ENCODE assay signal across 1 cellular context in the genomic region with DNA sequence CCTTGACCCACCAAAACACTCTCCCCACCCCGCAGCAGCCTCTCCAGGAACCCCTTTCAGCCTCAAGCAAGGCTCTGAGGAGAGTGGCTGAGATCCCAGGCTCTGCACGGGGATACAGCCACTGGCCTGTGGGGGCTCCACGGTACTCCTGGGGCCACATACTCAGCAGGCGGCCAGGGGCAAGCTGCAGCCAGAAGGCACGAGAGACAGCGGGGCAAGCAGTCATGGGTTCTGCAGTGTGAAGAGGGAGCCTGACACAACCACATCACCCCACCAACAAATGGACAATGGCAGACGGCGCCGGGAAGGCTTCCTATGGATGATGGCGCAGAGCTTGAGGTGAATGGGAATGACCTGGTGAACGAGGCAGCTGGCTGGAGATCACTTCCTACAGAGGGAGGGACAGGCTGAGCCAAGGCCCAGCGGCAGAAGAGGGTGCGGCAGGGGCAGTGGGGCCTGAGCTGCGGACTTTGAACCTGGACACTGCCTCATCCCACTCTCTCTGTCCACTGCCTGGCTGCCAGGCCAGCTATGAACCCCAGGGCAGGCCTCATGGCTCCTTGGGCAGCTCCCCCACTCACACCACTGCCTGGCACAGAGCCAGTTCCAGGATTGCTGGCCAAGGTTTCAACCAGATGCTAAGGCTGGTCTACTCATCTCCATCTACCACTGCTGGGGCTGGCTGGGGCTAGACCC.
A peak's percentile ranks its signal among the peaks of the same experiment; 100 is the strongest.
TF ChIP-seq lines count a peak whose summit lies in the region.

No MANE protein-coding gene starts in this region.

TF ChIP-seq in HepG2, 621 proteins besides CTCF, POLR2A, EP300 and RAD21 (continued from another document and continues in another):
- TF ChIP-seq, protein P1, sequence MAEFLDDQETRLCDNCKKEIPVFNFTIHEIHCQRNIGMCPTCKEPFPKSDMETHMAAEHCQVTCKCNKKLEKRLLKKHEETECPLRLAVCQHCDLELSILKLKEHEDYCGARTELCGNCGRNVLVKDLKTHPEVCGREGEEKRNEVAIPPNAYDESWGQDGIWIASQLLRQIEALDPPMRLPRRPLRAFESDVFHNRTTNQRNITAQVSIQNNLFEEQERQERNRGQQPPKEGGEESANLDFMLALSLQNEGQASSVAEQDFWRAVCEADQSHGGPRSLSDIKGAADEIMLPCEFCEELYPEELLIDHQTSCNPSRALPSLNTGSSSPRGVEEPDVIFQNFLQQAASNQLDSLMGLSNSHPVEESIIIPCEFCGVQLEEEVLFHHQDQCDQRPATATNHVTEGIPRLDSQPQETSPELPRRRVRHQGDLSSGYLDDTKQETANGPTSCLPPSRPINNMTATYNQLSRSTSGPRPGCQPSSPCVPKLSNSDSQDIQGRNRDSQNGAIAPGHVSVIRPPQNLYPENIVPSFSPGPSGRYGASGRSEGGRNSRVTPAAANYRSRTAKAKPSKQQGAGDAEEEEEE (CRISPR knock-in tag; IDR thresholded peaks at IDR 0.05; ENCODE audit: borderline replicate concordance), result no peak; the same call in 1 of the 2 replicates
- TF ChIP-seq AGO2 (optimal IDR thresholded peaks at IDR 0.05; ENCODE audit: low read depth, low read length) (peak; percentile 82), ZSCAN22 (CRISPR knock-in tag; IDR thresholded peaks at IDR 0.05) (no peak), ZNF674 (CRISPR knock-in tag; IDR thresholded peaks at IDR 0.05; ENCODE audit: low read depth) (no peak), ZBTB7A (CRISPR knock-in tag; IDR thresholded peaks at IDR 0.05) (peak; percentile 77; the same call in 1 of the 2 replicates), NFIC (IDR thresholded peaks at IDR 0.05; ENCODE audit: low read length) (no peak; the same call in 1 of the 2 replicates), STAG1 (CRISPR knock-in tag; IDR thresholded peaks at IDR 0.05) (peak; percentile 40), ZNF790 (CRISPR knock-in tag; IDR thresholded peaks at IDR 0.05; ENCODE audit: borderline replicate concordance) (no peak), ELF1 (CRISPR knock-in tag; IDR thresholded peaks at IDR 0.05) (peak; percentile 70), SAP130 (CRISPR knock-in tag; IDR thresholded peaks at IDR 0.05; ENCODE audit: low read depth) (peak; percentile 94), SUZ12 (IDR thresholded peaks at IDR 0.05; ENCODE audit: low read depth, low read length) (no peak), ZNF615 (CRISPR knock-in tag; IDR thresholded peaks at IDR 0.05; ENCODE audit: borderline replicate concordance) (no peak)
- TF ChIP-seq, protein P2, sequence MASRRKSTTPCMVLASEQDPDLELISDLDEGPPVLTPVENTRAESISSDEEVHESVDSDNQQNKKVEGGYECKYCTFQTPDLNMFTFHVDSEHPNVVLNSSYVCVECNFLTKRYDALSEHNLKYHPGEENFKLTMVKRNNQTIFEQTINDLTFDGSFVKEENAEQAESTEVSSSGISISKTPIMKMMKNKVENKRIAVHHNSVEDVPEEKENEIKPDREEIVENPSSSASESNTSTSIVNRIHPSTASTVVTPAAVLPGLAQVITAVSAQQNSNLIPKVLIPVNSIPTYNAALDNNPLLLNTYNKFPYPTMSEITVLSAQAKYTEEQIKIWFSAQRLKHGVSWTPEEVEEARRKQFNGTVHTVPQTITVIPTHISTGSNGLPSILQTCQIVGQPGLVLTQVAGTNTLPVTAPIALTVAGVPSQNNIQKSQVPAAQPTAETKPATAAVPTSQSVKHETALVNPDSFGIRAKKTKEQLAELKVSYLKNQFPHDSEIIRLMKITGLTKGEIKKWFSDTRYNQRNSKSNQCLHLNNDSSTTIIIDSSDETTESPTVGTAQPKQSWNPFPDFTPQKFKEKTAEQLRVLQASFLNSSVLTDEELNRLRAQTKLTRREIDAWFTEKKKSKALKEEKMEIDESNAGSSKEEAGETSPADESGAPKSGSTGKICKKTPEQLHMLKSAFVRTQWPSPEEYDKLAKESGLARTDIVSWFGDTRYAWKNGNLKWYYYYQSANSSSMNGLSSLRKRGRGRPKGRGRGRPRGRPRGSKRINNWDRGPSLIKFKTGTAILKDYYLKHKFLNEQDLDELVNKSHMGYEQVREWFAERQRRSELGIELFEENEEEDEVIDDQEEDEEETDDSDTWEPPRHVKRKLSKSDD (CRISPR knock-in tag; IDR thresholded peaks at IDR 0.05; ENCODE audit: low read depth), result peak; percentile 62
- TF ChIP-seq, protein P3, sequence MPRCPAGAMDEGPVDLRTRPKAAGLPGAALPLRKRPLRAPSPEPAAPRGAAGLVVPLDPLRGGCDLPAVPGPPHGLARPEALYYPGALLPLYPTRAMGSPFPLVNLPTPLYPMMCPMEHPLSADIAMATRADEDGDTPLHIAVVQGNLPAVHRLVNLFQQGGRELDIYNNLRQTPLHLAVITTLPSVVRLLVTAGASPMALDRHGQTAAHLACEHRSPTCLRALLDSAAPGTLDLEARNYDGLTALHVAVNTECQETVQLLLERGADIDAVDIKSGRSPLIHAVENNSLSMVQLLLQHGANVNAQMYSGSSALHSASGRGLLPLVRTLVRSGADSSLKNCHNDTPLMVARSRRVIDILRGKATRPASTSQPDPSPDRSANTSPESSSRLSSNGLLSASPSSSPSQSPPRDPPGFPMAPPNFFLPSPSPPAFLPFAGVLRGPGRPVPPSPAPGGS (CRISPR knock-in tag; IDR thresholded peaks at IDR 0.05), result peak; percentile 72; the same call in 1 of the 2 replicates
- TF ChIP-seq, protein P4, sequence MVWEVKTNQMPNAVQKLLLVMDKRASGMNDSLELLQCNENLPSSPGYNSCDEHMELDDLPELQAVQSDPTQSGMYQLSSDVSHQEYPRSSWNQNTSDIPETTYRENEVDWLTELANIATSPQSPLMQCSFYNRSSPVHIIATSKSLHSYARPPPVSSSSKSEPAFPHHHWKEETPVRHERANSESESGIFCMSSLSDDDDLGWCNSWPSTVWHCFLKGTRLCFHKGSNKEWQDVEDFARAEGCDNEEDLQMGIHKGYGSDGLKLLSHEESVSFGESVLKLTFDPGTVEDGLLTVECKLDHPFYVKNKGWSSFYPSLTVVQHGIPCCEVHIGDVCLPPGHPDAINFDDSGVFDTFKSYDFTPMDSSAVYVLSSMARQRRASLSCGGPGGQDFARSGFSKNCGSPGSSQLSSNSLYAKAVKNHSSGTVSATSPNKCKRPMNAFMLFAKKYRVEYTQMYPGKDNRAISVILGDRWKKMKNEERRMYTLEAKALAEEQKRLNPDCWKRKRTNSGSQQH (CRISPR knock-in tag; IDR thresholded peaks at IDR 0.05; ENCODE audit: low read depth), result peak; percentile 92; the same call in 1 of the 2 replicates
- TF ChIP-seq, protein P5, sequence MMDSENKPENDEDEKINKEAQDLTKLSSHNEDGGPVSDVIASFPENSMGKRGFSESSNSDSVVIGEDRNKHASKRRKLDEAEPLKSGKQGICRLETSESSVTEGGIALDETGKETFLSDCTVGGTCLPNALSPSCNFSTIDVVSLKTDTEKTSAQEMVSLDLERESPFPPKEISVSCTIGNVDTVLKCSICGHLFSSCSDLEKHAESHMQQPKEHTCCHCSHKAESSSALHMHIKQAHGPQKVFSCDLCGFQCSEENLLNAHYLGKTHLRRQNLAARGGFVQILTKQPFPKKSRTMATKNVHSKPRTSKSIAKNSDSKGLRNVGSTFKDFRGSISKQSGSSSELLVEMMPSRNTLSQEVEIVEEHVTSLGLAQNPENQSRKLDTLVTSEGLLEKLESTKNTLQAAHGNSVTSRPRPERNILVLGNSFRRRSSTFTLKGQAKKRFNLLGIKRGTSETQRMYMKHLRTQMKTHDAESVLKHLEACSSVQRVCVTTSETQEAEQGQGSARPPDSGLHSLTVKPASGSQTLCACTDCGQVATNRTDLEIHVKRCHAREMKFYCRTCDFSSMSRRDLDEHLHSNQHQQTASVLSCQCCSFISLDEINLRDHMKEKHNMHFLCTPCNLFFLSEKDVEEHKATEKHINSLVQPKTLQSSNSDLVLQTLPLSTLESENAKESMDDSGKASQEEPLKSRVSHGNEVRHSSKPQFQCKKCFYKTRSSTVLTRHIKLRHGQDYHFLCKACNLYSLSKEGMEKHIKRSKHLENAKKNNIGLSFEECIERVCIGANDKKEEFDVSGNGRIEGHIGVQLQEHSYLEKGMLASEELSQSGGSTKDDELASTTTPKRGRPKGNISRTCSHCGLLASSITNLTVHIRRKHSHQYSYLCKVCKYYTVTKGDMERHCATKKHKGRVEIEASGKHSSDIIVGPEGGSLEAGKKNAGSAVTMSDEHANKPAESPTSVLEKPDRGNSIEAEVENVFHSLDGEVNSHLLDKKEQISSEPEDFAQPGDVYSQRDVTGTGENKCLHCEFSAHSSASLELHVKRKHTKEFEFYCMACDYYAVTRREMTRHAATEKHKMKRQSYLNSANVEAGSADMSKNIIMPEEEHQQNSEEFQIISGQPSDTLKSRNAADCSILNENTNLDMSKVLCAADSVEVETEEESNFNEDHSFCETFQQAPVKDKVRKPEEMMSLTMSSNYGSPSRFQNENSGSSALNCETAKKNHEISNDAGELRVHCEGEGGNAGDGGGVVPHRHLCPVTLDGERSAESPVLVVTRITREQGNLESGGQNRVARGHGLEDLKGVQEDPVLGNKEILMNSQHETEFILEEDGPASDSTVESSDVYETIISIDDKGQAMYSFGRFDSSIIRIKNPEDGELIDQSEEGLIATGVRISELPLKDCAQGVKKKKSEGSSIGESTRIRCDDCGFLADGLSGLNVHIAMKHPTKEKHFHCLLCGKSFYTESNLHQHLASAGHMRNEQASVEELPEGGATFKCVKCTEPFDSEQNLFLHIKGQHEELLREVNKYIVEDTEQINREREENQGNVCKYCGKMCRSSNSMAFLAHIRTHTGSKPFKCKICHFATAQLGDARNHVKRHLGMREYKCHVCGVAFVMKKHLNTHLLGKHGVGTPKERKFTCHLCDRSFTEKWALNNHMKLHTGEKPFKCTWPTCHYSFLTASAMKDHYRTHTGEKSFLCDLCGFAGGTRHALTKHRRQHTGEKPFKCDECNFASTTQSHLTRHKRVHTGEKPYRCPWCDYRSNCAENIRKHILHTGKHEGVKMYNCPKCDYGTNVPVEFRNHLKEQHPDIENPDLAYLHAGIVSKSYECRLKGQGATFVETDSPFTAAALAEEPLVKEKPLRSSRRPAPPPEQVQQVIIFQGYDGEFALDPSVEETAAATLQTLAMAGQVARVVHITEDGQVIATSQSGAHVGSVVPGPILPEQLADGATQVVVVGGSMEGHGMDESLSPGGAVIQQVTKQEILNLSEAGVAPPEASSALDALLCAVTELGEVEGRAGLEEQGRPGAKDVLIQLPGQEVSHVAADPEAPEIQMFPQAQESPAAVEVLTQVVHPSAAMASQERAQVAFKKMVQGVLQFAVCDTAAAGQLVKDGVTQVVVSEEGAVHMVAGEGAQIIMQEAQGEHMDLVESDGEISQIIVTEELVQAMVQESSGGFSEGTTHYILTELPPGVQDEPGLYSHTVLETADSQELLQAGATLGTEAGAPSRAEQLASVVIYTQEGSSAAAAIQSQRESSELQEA (CRISPR knock-in tag; IDR thresholded peaks at IDR 0.05; ENCODE audit: not compliant biosample characterization), result peak; percentile 62
- TF ChIP-seq, protein P6, sequence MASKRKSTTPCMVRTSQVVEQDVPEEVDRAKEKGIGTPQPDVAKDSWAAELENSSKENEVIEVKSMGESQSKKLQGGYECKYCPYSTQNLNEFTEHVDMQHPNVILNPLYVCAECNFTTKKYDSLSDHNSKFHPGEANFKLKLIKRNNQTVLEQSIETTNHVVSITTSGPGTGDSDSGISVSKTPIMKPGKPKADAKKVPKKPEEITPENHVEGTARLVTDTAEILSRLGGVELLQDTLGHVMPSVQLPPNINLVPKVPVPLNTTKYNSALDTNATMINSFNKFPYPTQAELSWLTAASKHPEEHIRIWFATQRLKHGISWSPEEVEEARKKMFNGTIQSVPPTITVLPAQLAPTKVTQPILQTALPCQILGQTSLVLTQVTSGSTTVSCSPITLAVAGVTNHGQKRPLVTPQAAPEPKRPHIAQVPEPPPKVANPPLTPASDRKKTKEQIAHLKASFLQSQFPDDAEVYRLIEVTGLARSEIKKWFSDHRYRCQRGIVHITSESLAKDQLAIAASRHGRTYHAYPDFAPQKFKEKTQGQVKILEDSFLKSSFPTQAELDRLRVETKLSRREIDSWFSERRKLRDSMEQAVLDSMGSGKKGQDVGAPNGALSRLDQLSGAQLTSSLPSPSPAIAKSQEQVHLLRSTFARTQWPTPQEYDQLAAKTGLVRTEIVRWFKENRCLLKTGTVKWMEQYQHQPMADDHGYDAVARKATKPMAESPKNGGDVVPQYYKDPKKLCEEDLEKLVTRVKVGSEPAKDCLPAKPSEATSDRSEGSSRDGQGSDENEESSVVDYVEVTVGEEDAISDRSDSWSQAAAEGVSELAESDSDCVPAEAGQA (IDR thresholded peaks at IDR 0.05; ENCODE audit: low read depth), result no peak
- TF ChIP-seq, protein P6 (CRISPR knock-in tag; IDR thresholded peaks at IDR 0.05; ENCODE audit: borderline replicate concordance), result no peak
- TF ChIP-seq, protein P7, sequence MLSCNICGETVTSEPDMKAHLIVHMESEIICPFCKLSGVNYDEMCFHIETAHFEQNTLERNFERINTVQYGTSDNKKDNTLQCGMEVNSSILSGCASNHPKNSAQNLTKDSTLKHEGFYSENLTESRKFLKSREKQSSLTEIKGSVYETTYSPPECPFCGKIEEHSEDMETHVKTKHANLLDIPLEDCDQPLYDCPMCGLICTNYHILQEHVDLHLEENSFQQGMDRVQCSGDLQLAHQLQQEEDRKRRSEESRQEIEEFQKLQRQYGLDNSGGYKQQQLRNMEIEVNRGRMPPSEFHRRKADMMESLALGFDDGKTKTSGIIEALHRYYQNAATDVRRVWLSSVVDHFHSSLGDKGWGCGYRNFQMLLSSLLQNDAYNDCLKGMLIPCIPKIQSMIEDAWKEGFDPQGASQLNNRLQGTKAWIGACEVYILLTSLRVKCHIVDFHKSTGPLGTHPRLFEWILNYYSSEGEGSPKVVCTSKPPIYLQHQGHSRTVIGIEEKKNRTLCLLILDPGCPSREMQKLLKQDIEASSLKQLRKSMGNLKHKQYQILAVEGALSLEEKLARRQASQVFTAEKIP (CRISPR knock-in tag; IDR thresholded peaks at IDR 0.05; ENCODE audit: borderline replicate concordance), result no peak
